Comparison of ENCODE assay signal across 8 cellular contexts in genomic region chr2:231960810-231961348, GRCh38. TPM values are rescaled to one million over a fixed set of nuclear protein-coding genes. Genes with fewer than 3 reads are reported as not detected.
A peak's percentile ranks its signal among the peaks of the same experiment; 100 is the strongest.
DNase-seq lines count a peak whose midpoint lies in the region; ATAC-seq, FAIRE-seq and TF ChIP-seq lines count a peak whose summit lies in the region.

No MANE protein-coding gene starts in this region.

- peaks cover 35% of the 10 kb centered on the region for H3K4me1 ChIP-seq in Karpas-422 (ENCODE audit: low read length)
- peaks cover 2 to 9% of the 10 kb centered on the region in 2 donors for H3K4me1 ChIP-seq in neuronal stem cell (ENCODE audit: control insufficient read depth in 2 of 2, insufficient read depth in 1 of 2, low read depth in 1 of 2, low read length in 2 of 2)

- peak overlapping the region; percentile 0 for H3K4ac ChIP-seq in neuronal stem cell (ENCODE audit: low read length)

- FAIRE-seq in GM12891 (lab: Jason Lieb, UNC): no peak

- H2BK120ac ChIP-seq in neuronal stem cell (ENCODE audit: low read depth, low read length): peak overlapping the region; percentile 10

- H3K36me3 ChIP-seq in Karpas-422 (ENCODE audit: insufficient read depth, low read length): no peaks in the 10 kb centered on the region; the same call in 1 of the 2 replicates
- no peaks in the 10 kb centered on the region for H3K36me3 ChIP-seq in neuronal stem cell (replicated peaks in 1 of 2; ENCODE audit: control insufficient read depth in 2 of 2, insufficient read depth in 2 of 2, low read length in 2 of 2)

- H3K18ac ChIP-seq in neuronal stem cell (ENCODE audit: low read length): peak overlapping the region; percentile 99

- H3K27ac Mint-ChIP-seq in effector memory CD8-positive, alpha-beta T cell: peak overlapping the region; percentile 93 to 95

- H4K91ac ChIP-seq in neuronal stem cell (ENCODE audit: low read depth, low read length, poor library complexity): peak overlapping the region; percentile 1

- H3K27ac ChIP-seq in Karpas-422 (ENCODE audit: low read length) (peak overlapping the region; percentile 36; the same call in 1 of the 2 replicates), neuronal stem cell (replicated peaks; ENCODE audit: low read length) (peak overlapping the region; percentile 73)

- H2BK5ac ChIP-seq in neuronal stem cell (ENCODE audit: low read length): peak overlapping the region; percentile 91

- ATAC-seq in effector memory CD8-positive, alpha-beta T cell (replicated peaks): no peak
- no peak for ATAC-seq in GM18519 (IDR thresholded peaks at IDR 0.05; ENCODE audit: low FRiP score, unreplicated experiment)
- ATAC-seq in HG03378 (IDR thresholded peaks at IDR 0.05; ENCODE audit: unreplicated experiment): no peak

- peak overlapping the region; percentile 85 for H3K9ac ChIP-seq in Karpas-422 (ENCODE audit: low read length)
- peak overlapping the region; percentile 98 for H3K9ac ChIP-seq in neuronal stem cell (ENCODE audit: low read depth, low read length, poor library complexity)

- no peaks in the 10 kb centered on the region for H3K79me1 ChIP-seq in neuronal stem cell (ENCODE audit: low read depth, low read length)

- H3K4me1 Mint-ChIP-seq in effector memory CD8-positive, alpha-beta T cell (ENCODE audit: low read depth in 2 of 2): peaks cover 28 to 34% of the 10 kb centered on the region in 2 donors

- H3K4me2 ChIP-seq in Karpas-422 (ENCODE audit: low read depth, low read length, poor library complexity, severe bottlenecking): peak overlapping the region; percentile 85
- H3K4me2 ChIP-seq in neuronal stem cell (ENCODE audit: insufficient read depth, low read length, poor library complexity, severe bottlenecking): peak overlapping the region; percentile 80

- peak overlapping the region; percentile 92 for H3K14ac ChIP-seq in neuronal stem cell (ENCODE audit: low read length)

- no CpG with 5 or more reads among the region's 18 CpGs for WGBS in neuronal stem cell (ENCODE audit: extremely low coverage in 2 of 2, insufficient read length in 2 of 2, insufficient replicate concordance in 1 of 2), 2 donors

- no peak overlapping the region for H2BK12ac ChIP-seq in neuronal stem cell (ENCODE audit: low read length)

- peak overlapping the region; percentile 68 for H2AK5ac ChIP-seq in neuronal stem cell (ENCODE audit: low read depth, low read length)

- no peak overlapping the region for H4K8ac ChIP-seq in neuronal stem cell (ENCODE audit: low read depth, low read length)

- DNase-seq in GM12891 (ENCODE audit: insufficient read length, low spot score) (peak; percentile 25), Karpas-422 (no peak), neuronal stem cell (ENCODE audit: low spot score) (no peak), UCSD-AML1 (lab: John Stamatoyannopoulos, UW; ENCODE audit: unreplicated experiment) (no peak), NAMALWA (ENCODE audit: low spot score) (no peak)
- DNase-seq in effector memory CD8-positive, alpha-beta T cell: no peak

- H4K20me1 ChIP-seq in Karpas-422 (ENCODE audit: insufficient read depth, low read depth, low read length): peaks cover 26% of the 10 kb centered on the region; the same call in 1 of the 2 replicates

- no peaks in the 10 kb centered on the region for H3K27me3 ChIP-seq in Karpas-422 (ENCODE audit: low read length)
- no peaks in the 10 kb centered on the region for H3K27me3 ChIP-seq in neuronal stem cell (ENCODE audit: control insufficient read depth in 3 of 3, insufficient read depth in 3 of 3, low read depth in 1 of 3, low read length in 3 of 3)

- no peak for TF ChIP-seq POLR2A in GM12891 (IDR thresholded peaks at IDR 0.05; ENCODE audit: low read depth, low read length)

- H3K36me3 Mint-ChIP-seq in effector memory CD8-positive, alpha-beta T cell (ENCODE audit: insufficient read depth): peaks cover 26% of the 10 kb centered on the region

- peak overlapping the region; percentile 67 for H2BK15ac ChIP-seq in neuronal stem cell (ENCODE audit: low read length)

- H3K9me2 ChIP-seq in Karpas-422 (replicated peaks; ENCODE audit: insufficient read depth, low read length): no peaks in the 10 kb centered on the region

- peak overlapping the region; percentile 32 for H3K23ac ChIP-seq in neuronal stem cell (ENCODE audit: low read depth, low read length, poor library complexity)

- no peaks in the 10 kb centered on the region for H3K9me3 ChIP-seq in Karpas-422 (ENCODE audit: low read length)
- peaks cover 0 to 4% of the 10 kb centered on the region in 2 donors for H3K9me3 ChIP-seq in neuronal stem cell (replicated peaks in 1 of 2; ENCODE audit: control insufficient read depth in 2 of 2, insufficient read depth in 1 of 2, low read depth in 1 of 2, low read length in 2 of 2)

- H3K4me3 ChIP-seq in Karpas-422 (ENCODE audit: low read length): peak overlapping the region; percentile 92
- peak overlapping the region; percentile 84 to 90 for H3K4me3 ChIP-seq in neuronal stem cell (ENCODE audit: low read length in 2 of 2)

- H3K27me3 Mint-ChIP-seq in effector memory CD8-positive, alpha-beta T cell: peaks cover 7 to 9% of the 10 kb centered on the region in 2 donors

- peaks cover 31% of the 10 kb centered on the region for H3K79me2 ChIP-seq in Karpas-422 (ENCODE audit: low read length)

- H3K9me3 Mint-ChIP-seq in effector memory CD8-positive, alpha-beta T cell: peaks cover 0 to 5% of the 10 kb centered on the region in 2 donors

- peak overlapping the region; percentile 80 to 96 for H3K4me3 Mint-ChIP-seq in effector memory CD8-positive, alpha-beta T cell

- peak overlapping the region; percentile 94 for H2AFZ ChIP-seq in Karpas-422 (ENCODE audit: low read length)
- H2AFZ ChIP-seq in neuronal stem cell (ENCODE audit: low read length): peak overlapping the region; percentile 99

TF ChIP-seq in GM12891, 5 proteins besides CTCF, POLR2A, EP300 and RAD21:
- TF ChIP-seq POLR2AphosphoS5 (IDR thresholded peaks at IDR 0.05; ENCODE audit: low read depth, low read length) (no peak), SPI1 (IDR thresholded peaks at IDR 0.05; ENCODE audit: low read depth, low read length) (no peak), PAX5 (IDR thresholded peaks at IDR 0.05; ENCODE audit: insufficient read depth, low read length, severe bottlenecking) (no peak), TAF1 (IDR thresholded peaks at IDR 0.05; ENCODE audit: low read depth, low read length) (no peak), POU2F2 (IDR thresholded peaks at IDR 0.05; ENCODE audit: low read depth, low read length) (no peak)

RNA-seq across cellular contexts. Expression of gene DIS3L2, which starts 0.6 kb away (rescaled TPM):
- polyA plus RNA-seq in GM12891 (2012; ENCODE audit: low read depth, missing spikeins): 9.6 TPM
- 15.8 and 19.0 TPM in 2 replicates for total RNA-seq in Karpas-422 (2014; rRNA removed; shearing (Covaris generic); ENCODE audit: low replicate concordance)
- polyA plus RNA-seq in neuronal stem cell (2013, experiment 1 of 2): 17.7 TPM
- 18.0 TPM for polyA plus RNA-seq in neuronal stem cell (2013, experiment 2 of 2)

RNA-seq across cellular contexts. Expression of gene NPPC, which starts 34.7 kb away (rescaled TPM):
- not detected for polyA plus RNA-seq in GM12891 (2012; ENCODE audit: low read depth, missing spikeins)
- not detected in 2 replicates for total RNA-seq in Karpas-422 (2014; rRNA removed; shearing (Covaris generic); ENCODE audit: low replicate concordance)
- polyA plus RNA-seq in neuronal stem cell (2013, experiment 1 of 2): 0.32 TPM
- 0.35 TPM for polyA plus RNA-seq in neuronal stem cell (2013, experiment 2 of 2)
